8 cellular contexts compared by ENCODE assay signal in genomic region chr15:20192982-20193507, GRCh38.
DNase-seq lines count a peak whose midpoint lies in the region; ATAC-seq and TF ChIP-seq lines count a peak whose summit lies in the region.
"Not testable (repeated sequence)": the region's sequence is repeated elsewhere in the genome, so short reads cannot be mapped to it uniquely, and the experiment has no call there.

No MANE protein-coding gene starts in this region.

- H3K9ac ChIP-seq in PC-3 (ENCODE audit: low read length); colonic mucosa (ENCODE audit: low read depth in 2 of 2, low read length in 2 of 2): not testable (repeated sequence)

- not testable (repeated sequence) for H4K20me1 ChIP-seq in PC-3 (ENCODE audit: low read length)

- peak; percentile 82 for TF ChIP-seq CTCF in CD4-positive, alpha-beta T cell (IDR thresholded peaks at IDR 0.05)
- peak; percentile 63 for TF ChIP-seq CTCF in PC-3 (conservative IDR thresholded peaks at IDR 0.05; ENCODE audit: low read depth, low read length)
- peak; percentile 25 for TF ChIP-seq CTCF in colonic mucosa (IDR thresholded peaks at IDR 0.05)

- H3K9me3 ChIP-seq in CD4-positive, alpha-beta T cell (ENCODE audit: control insufficient read depth, low read length); PC-3 (ENCODE audit: low read length); colonic mucosa: not testable (repeated sequence)

- H3K27ac ChIP-seq in CD4-positive, alpha-beta T cell (ENCODE audit: low read depth, low read length); PC-3 (ENCODE audit: low read length); colonic mucosa: not testable (repeated sequence)

- not testable (repeated sequence) for BruUV-seq in PC-3 (replicated peaks; lab: Mats Ljungman, UMichigan)

- H3K36me3 ChIP-seq in PC-3 (ENCODE audit: low read depth, low read length); colonic mucosa: not testable (repeated sequence)

- CTCF ChIA-PET in CD4-positive, alpha-beta T cell (lab: Charles Lee); activated CD4-positive, alpha-beta memory T cell treated with anti-CD3 and anti-CD28 coated beads, Interleukin-2, amount 10 ng/mL, durations not matched to agents 7 days and 5 days (lab: Charles Lee): not testable (repeated sequence)
- CTCF ChIA-PET in PC-3 (lab: Charles Lee): interaction anchor here (0.7 kb wide), 1 partner anchor 1080 kb away, joined by 3 read pairs; no protein-coding TSS in a partner anchor

- 0 out of 2 replicates have a peak overlapping the region, but pooled peaks have one; percentile 9 for H3K4me3 ChIP-seq in PC-3 (ENCODE audit: low read length)
- H3K4me3 ChIP-seq in colonic mucosa: not testable (repeated sequence)

- not testable (repeated sequence) for H3K79me2 ChIP-seq in PC-3 (ENCODE audit: low read length)

- H3K9me3 Mint-ChIP-seq in CD4-positive, alpha-beta T cell; activated CD4-positive, alpha-beta memory T cell treated with anti-CD3 and anti-CD28 coated beads, Interleukin-2, amount 10 ng/mL, durations not matched to agents 7 days and 5 days: not testable (repeated sequence)

- peak in 9 of 10 experiments; percentile 10 to 59 (median 21) for DNase-seq in CD4-positive, alpha-beta T cell
- DNase-seq in PC-3 (peak; percentile 56), mucosa of gallbladder (ENCODE audit: low spot score) (peak; percentile 11)
- DNase-seq in activated CD4-positive, alpha-beta memory T cell treated with anti-CD3 and anti-CD28 coated beads, Interleukin-2, amount 10 ng/mL, durations not matched to agents 7 days and 5 days: peak; percentile 65
- not testable (repeated sequence) for DNase-seq in colonic mucosa
- DNase-seq in stimulated activated CD8-positive, alpha-beta memory T cell treated with anti-CD3 and anti-CD28 coated beads, Interleukin-2, amount 100 ng/mL, for 48 hours (ENCODE audit: low read depth in 2 of 2): peak; percentile 14 to 43

- not testable (repeated sequence) for H3K27me3 ChIP-seq in CD4-positive, alpha-beta T cell (ENCODE audit: control insufficient read depth, insufficient read depth, low read length); PC-3 (ENCODE audit: low read length); colonic mucosa

- not testable (repeated sequence) for H3K4me1 ChIP-seq in PC-3 (ENCODE audit: insufficient read depth, low read length); colonic mucosa

- intact Hi-C loops in CD4-positive, alpha-beta T cell (cut with DNase I, micrococcal nuclease): loop anchor here in 1 of 2 experiments (10.0 kb wide), 1 partner anchor 162 kb away; no protein-coding TSS in a partner anchor
- intact Hi-C loops in PC-3 (cut with micrococcal nuclease); colonic mucosa (cut with DNase I): not testable (repeated sequence)

- POLR2A ChIA-PET in CD4-positive, alpha-beta T cell (lab: Charles Lee); PC-3 (lab: Charles Lee; ENCODE audit: unreplicated experiment); activated CD4-positive, alpha-beta memory T cell treated with anti-CD3 and anti-CD28 coated beads, Interleukin-2, amount 10 ng/mL, durations not matched to agents 7 days and 5 days (lab: Charles Lee): not testable (repeated sequence)

- peak overlapping the region; percentile 27; the same call in 1 of the 2 replicates for H3K4me2 ChIP-seq in PC-3 (ENCODE audit: low read length)

- not testable (repeated sequence) for H3K4me3 Mint-ChIP-seq in CD4-positive, alpha-beta T cell; activated CD4-positive, alpha-beta memory T cell treated with anti-CD3 and anti-CD28 coated beads, Interleukin-2, amount 10 ng/mL, durations not matched to agents 7 days and 5 days

- H3K9me2 ChIP-seq in PC-3 (replicated peaks; ENCODE audit: low read length): not testable (repeated sequence)

- H2AFZ ChIP-seq in PC-3 (ENCODE audit: low read length): not testable (repeated sequence)

- not testable (repeated sequence) for H3K27ac Mint-ChIP-seq in CD4-positive, alpha-beta T cell; activated CD4-positive, alpha-beta memory T cell treated with anti-CD3 and anti-CD28 coated beads, Interleukin-2, amount 10 ng/mL, durations not matched to agents 7 days and 5 days

- H3K36me3 Mint-ChIP-seq in CD4-positive, alpha-beta T cell (ENCODE audit: low read depth); activated CD4-positive, alpha-beta memory T cell treated with anti-CD3 and anti-CD28 coated beads, Interleukin-2, amount 10 ng/mL, durations not matched to agents 7 days and 5 days (ENCODE audit: low read depth): not testable (repeated sequence)

- peak; percentile 95 for ATAC-seq in CD4-positive, alpha-beta T cell (ENCODE audit: poor library complexity)
- ATAC-seq in GM21360 (IDR thresholded peaks at IDR 0.05; ENCODE audit: unreplicated experiment) (peak; percentile 66), HG03108 (IDR thresholded peaks at IDR 0.05; ENCODE audit: unreplicated experiment) (peak; percentile 56), PC-3 (peak; percentile 100)

- not testable (repeated sequence) for H3K27me3 Mint-ChIP-seq in CD4-positive, alpha-beta T cell; activated CD4-positive, alpha-beta memory T cell treated with anti-CD3 and anti-CD28 coated beads, Interleukin-2, amount 10 ng/mL, durations not matched to agents 7 days and 5 days

- H3F3A ChIP-seq in PC-3 (ENCODE audit: low read length, unreplicated experiment): not testable (repeated sequence)

- not testable (repeated sequence) for H3K4me1 Mint-ChIP-seq in CD4-positive, alpha-beta T cell (ENCODE audit: low read depth); activated CD4-positive, alpha-beta memory T cell treated with anti-CD3 and anti-CD28 coated beads, Interleukin-2, amount 10 ng/mL, durations not matched to agents 7 days and 5 days

Comparison
In these comparisons a context has a peak if more than half of its experiments do, and no peak if none do; other contexts are left out.
1. CTCF ChIP-seq: peak in every context shown above with its lines; median percentile 82 in CD4-positive, alpha-beta T cell; 63 in PC-3; 25 in colonic mucosa.